12 cellular contexts compared by ENCODE assay signal in genomic region chr3:111903067-111903511, GRCh38. TPM values are rescaled to one million over a fixed set of nuclear protein-coding genes. Genes with fewer than 3 reads are reported as not detected.
DNase-seq lines count a peak whose midpoint lies in the region; TF ChIP-seq lines count a peak whose summit lies in the region.
"Had no signal": no experiment of that assay in that cellular context is flagged by ENCODE, and none has a peak within 500 bp of the region (broad histone marks: within the 10 kb centered on the region; RNA-seq: fewer than 3 reads in every experiment).

No MANE protein-coding gene starts in this region.

- H3K4me3 ChIP-seq in cardiac fibroblast (replicated peaks in 1 of 2; ENCODE audit: low read depth in 2 of 2, low read length in 2 of 2), result no peak overlapping the region
- H3K4me3 ChIP-seq in BE2C (ENCODE audit: low read depth, low read length), result no peak overlapping the region
- H3K4me3 ChIP-seq: upper lobe of left lung had no signal

- H3K4me1 ChIP-seq in BE2C, result no peaks in the 10 kb centered on the region

- H3K36me3 ChIP-seq in BE2C, result no peaks in the 10 kb centered on the region
- H3K36me3 ChIP-seq: upper lobe of left lung had no signal

- DNase-seq in DMS53 (lab: John Stamatoyannopoulos, UW) (peak; percentile 9), DMS53 treated with DMSO at 0.1 percent for 48 hours (lab: John Stamatoyannopoulos, UW; ENCODE audit: unreplicated experiment) (no peak), LHCN-M2 (ENCODE audit: low read depth) (peak; percentile 69), cardiac fibroblast (ENCODE audit: low read depth in 2 of 2) (peak; percentile 62 to 96), myocyte (ENCODE audit: low read depth) (peak; percentile 32), NCI-H345 (lab: John Stamatoyannopoulos, UW) (no peak), BE2C (no peak)
- DNase-seq in activated effector memory CD4-positive, alpha-beta T cell treated with anti-CD3 and anti-CD28 coated beads, Interleukin-2, amount 50 U/mL, for 16 hours, result no peak
- DNase-seq: activated naive CD4-positive, alpha-beta T cell; erythroblast; stimulated activated CD4-positive, alpha-beta T cell treated with anti-CD3 and anti-CD28 coated beads, Interleukin-2, amount 100 ng/mL, for 24 hours; upper lobe of left lung had no signal

- H3K27me3 ChIP-seq in BE2C, result no peaks in the 10 kb centered on the region
- H3K27me3 ChIP-seq: upper lobe of left lung had no signal

- TF ChIP-seq CTCF in cardiac fibroblast (IDR thresholded peaks at IDR 0.05; ENCODE audit: low read depth, low read length) (no peak), BE2C (IDR thresholded peaks at IDR 0.05; ENCODE audit: low read depth, low read length) (no peak)

- no peaks in the 10 kb centered on the region for H3K9me3 ChIP-seq in BE2C
- H3K9me3 ChIP-seq: upper lobe of left lung had no signal

RNA-seq across cellular contexts. Expression of gene PHLDB2, which starts 44.0 kb away (rescaled TPM):
- total RNA-seq in LHCN-M2 (2014; rRNA removed) (21.7 and 23.7 TPM in 2 replicates), myocyte (53.8 and 55.5 TPM in 2 replicates)
- polyA plus RNA-seq in LHCN-M2 (2012), result 10.2 TPM
- polyA plus RNA-seq in myocyte (2012), result 19.5 TPM
- polyA plus RNA-seq in BE2C (2012; ENCODE audit: insufficient read depth, insufficient read length, low read depth), result not detected

Comparison
In these comparisons a context has a peak if more than half of its experiments do, and no peak if none do; other contexts are left out.
1. DNase-seq: peak in DMS53 (single experiment), LHCN-M2 (single experiment), cardiac fibroblast (2 of 2) and myocyte (single experiment); none in DMS53 treated with DMSO at 0.1 percent for 48 hours (single experiment), NCI-H345 (single experiment), activated effector memory CD4-positive, alpha-beta T cell treated with anti-CD3 and anti-CD28 coated beads, Interleukin-2, amount 50 U/mL, for 16 hours (single experiment) and BE2C (single experiment).